In genomic region chr18:31941010-31941809, GRCh38 we compare ENCODE assay signal across 9 cellular contexts. TPM values are rescaled to one million over a fixed set of nuclear protein-coding genes. Genes with fewer than 3 reads are reported as not detected.
DNase-seq lines count a peak whose midpoint lies in the region; TF ChIP-seq lines count a peak whose summit lies in the region.
"Had no signal": no experiment of that assay in that cellular context is flagged by ENCODE, and none has a peak within 500 bp of the region (broad histone marks: within the 10 kb centered on the region; RNA-seq: fewer than 3 reads in every experiment).

No MANE protein-coding gene starts in this region.

- no peaks in the 10 kb centered on the region for H3K27me3 ChIP-seq in BE2C
- H3K27me3 ChIP-seq in dorsolateral prefrontal cortex, result no peaks in the 10 kb centered on the region
- H3K27me3 ChIP-seq in WERI-Rb-1 (ENCODE audit: insufficient read depth, low read depth, severe bottlenecking), result no peaks in the 10 kb centered on the region
- H3K27me3 ChIP-seq: thyroid gland had no signal

- peaks cover 15% of the 10 kb centered on the region for H3K27me3 Mint-ChIP-seq in nephron (ENCODE audit: low read depth)

- no peak for DNase-seq in BE2C
- no peak for DNase-seq in dorsolateral prefrontal cortex
- DNase-seq in WERI-Rb-1, result no peak
- DNase-seq in NCI-H2081 treated with DMSO at 0.1 percent for 48 hours (lab: John Stamatoyannopoulos, UW), result no peak
- DNase-seq in effector CD8-positive, alpha-beta T cell (lab: John Stamatoyannopoulos, UW), result no peak
- DNase-seq in SKM-1 (lab: John Stamatoyannopoulos, UW; ENCODE audit: unreplicated experiment), result no peak
- DNase-seq: thyroid gland had no signal

- TF ChIP-seq CTCF in BE2C (IDR thresholded peaks at IDR 0.05; ENCODE audit: low read depth, low read length), result no peak
- TF ChIP-seq CTCF in dorsolateral prefrontal cortex (IDR thresholded peaks at IDR 0.05 in 54 of 56, conservative IDR thresholded peaks at IDR 0.05 in 2 of 56; ENCODE audit: low read depth in 1 of 56, partially characterized antibody in 56 of 56), result no peak
- no peak for TF ChIP-seq CTCF in nephron (IDR thresholded peaks at IDR 0.05; ENCODE audit: unreplicated experiment in 3 of 3)
- no peak for TF ChIP-seq CTCF in WERI-Rb-1 (IDR thresholded peaks at IDR 0.05; ENCODE audit: low read depth, low read length)

- peak overlapping the region; percentile 86 for H3K27ac ChIP-seq in KOPT-K1 (ENCODE audit: low read depth, low read length, poor library complexity, severe bottlenecking)
- H3K27ac ChIP-seq in dorsolateral prefrontal cortex, result peak overlapping the region in 2 of 59 donors; percentile 84 to 96
- H3K27ac ChIP-seq in WERI-Rb-1, result no peak overlapping the region

- H3K9me3 Mint-ChIP-seq in nephron, result no peaks in the 10 kb centered on the region

- H3K36me3 Mint-ChIP-seq in nephron (ENCODE audit: low read depth), result peaks cover 8% of the 10 kb centered on the region

- peak overlapping the region; percentile 98 to 100 (median 100) for H3K27ac Mint-ChIP-seq in nephron

- H3K9me3 ChIP-seq in BE2C (no peaks in the 10 kb centered on the region), KOPT-K1 (ENCODE audit: insufficient read depth, low read length, poor library complexity, severe bottlenecking) (no peaks in the 10 kb centered on the region), WERI-Rb-1 (ENCODE audit: severe bottlenecking) (no peaks in the 10 kb centered on the region)
- H3K9me3 ChIP-seq: thyroid gland had no signal

- H3K36me3 ChIP-seq in BE2C (no peaks in the 10 kb centered on the region), KOPT-K1 (ENCODE audit: insufficient read depth, low read length) (peaks cover 10% of the 10 kb centered on the region), WERI-Rb-1 (peaks cover 8% of the 10 kb centered on the region)
- H3K36me3 ChIP-seq: thyroid gland had no signal

- intact Hi-C loops in dorsolateral prefrontal cortex (cut with DNase I), result loop anchor here in 1 of 2 donors (5.0 kb wide), 1 partner anchor 151 kb away; the partner anchor contains the start of gene RNF138

- H3K4me1 ChIP-seq in BE2C, result no peaks in the 10 kb centered on the region

- H3K4me1 Mint-ChIP-seq in nephron, result peaks cover 41% of the 10 kb centered on the region

- H3K4me3 ChIP-seq in BE2C (ENCODE audit: low read depth, low read length), result peak overlapping the region; percentile 84
- H3K4me3 ChIP-seq in dorsolateral prefrontal cortex, result peak overlapping the region; percentile 64 to 99 (median 89)
- no peak overlapping the region for H3K4me3 ChIP-seq in WERI-Rb-1 (ENCODE audit: low read depth, low read length)

- peak overlapping the region; percentile 100 for H3K4me3 Mint-ChIP-seq in nephron

RNA-seq across cellular contexts. Expression of gene TRAPPC8, which starts 1.7 kb away (rescaled TPM):
- polyA plus RNA-seq in BE2C (2012; ENCODE audit: insufficient read depth, insufficient read length, low read depth), result 10.0 TPM
- 100 to 1,000 TPM in 1 of 120 experiments, 10 to 100 TPM in 119; 37.1 to 100 (median 56.5) TPM for total RNA-seq in dorsolateral prefrontal cortex
